8 cellular contexts compared by ENCODE assay signal in genomic region chr20:49928411-49929141, GRCh38. TPM values are rescaled to one million over a fixed set of nuclear protein-coding genes. Genes with fewer than 3 reads are reported as not detected.
DNase-seq lines count a peak whose midpoint lies in the region; ATAC-seq, FAIRE-seq and TF ChIP-seq lines count a peak whose summit lies in the region.

No MANE protein-coding gene starts in this region.

- H3K36me3 Mint-ChIP-seq in naive thymus-derived CD8-positive, alpha-beta T cell = no peaks in the 10 kb centered on the region

- peaks cover 13% of the 10 kb centered on the region; the same call in 1 of the 2 replicates for H3K4me1 ChIP-seq in PC-9 (replicated peaks; ENCODE audit: insufficient read depth)

- H3K36me3 ChIP-seq in PC-9 (ENCODE audit: low read depth) = no peaks in the 10 kb centered on the region

- ATAC-seq in naive thymus-derived CD8-positive, alpha-beta T cell = peak; percentile 99
- ATAC-seq in GM18861 (IDR thresholded peaks at IDR 0.05; ENCODE audit: unreplicated experiment) = no peak

- H4K20me1 ChIP-seq in PC-9 (ENCODE audit: insufficient read depth) = no peaks in the 10 kb centered on the region

- POLR2A ChIA-PET in PC-9 (lab: Charles Lee; ENCODE audit: unreplicated experiment) = no interaction called here
- POLR2A ChIA-PET in naive thymus-derived CD8-positive, alpha-beta T cell (lab: Charles Lee) = interaction anchor here (0.7 kb wide), 1 partner anchor 8 kb away, joined by 3 read pairs; no protein-coding TSS in a partner anchor

- no peaks in the 10 kb centered on the region for H3K9me3 ChIP-seq in PC-9 (ENCODE audit: insufficient read depth, low read depth)

- DNase-seq in D721Med (ENCODE audit: insufficient read length, low spot score) = peak; percentile 51
- peak; percentile 86 to 89 for DNase-seq in PC-9
- DNase-seq in activated T-cell treated with anti-CD3 and anti-CD28 coated beads for 4 hours = peak; percentile 76
- peak; percentile 85 to 92 for DNase-seq in erythroblast (lab: John Stamatoyannopoulos, UW)
- peak; percentile 65 to 90 (median 78) for DNase-seq in naive thymus-derived CD8-positive, alpha-beta T cell
- peak; percentile 60 to 62 for DNase-seq in stimulated activated CD8-positive, alpha-beta memory T cell treated with anti-CD3 and anti-CD28 coated beads, Interleukin-7, amount 100 ng/mL, for 4 hours (ENCODE audit: low read depth in 2 of 2)

- H3K4me1 Mint-ChIP-seq in naive thymus-derived CD8-positive, alpha-beta T cell = peaks cover 0 to 8% (median 3%) of the 10 kb centered on the region in 4 donors

- no peaks in the 10 kb centered on the region for H3K9me2 ChIP-seq in PC-9 (ENCODE audit: insufficient read depth)

- H3K27me3 Mint-ChIP-seq in naive thymus-derived CD8-positive, alpha-beta T cell = peaks cover 0 to 2% (median 0%) of the 10 kb centered on the region in 5 donors

- peak overlapping the region in 6 of 10 donors; percentile 15 to 62 (median 40) for H3K4me3 Mint-ChIP-seq in naive thymus-derived CD8-positive, alpha-beta T cell

- H3K9me3 Mint-ChIP-seq in naive thymus-derived CD8-positive, alpha-beta T cell = no peaks in the 10 kb centered on the region

- H3K27me3 ChIP-seq in PC-9 (ENCODE audit: insufficient read depth, low read depth) = no peaks in the 10 kb centered on the region

- H3K4me3 ChIP-seq in PC-9 = no peak overlapping the region

- no peak overlapping the region for H2AFZ ChIP-seq in PC-9

- H3K27ac Mint-ChIP-seq in naive thymus-derived CD8-positive, alpha-beta T cell = peak overlapping the region in 9 of 10 donors; percentile 62 to 90 (median 80)

- no peak for TF ChIP-seq EP300 in Ishikawa (IDR thresholded peaks at IDR 0.05; ENCODE audit: borderline replicate concordance)

- H3F3A ChIP-seq in PC-9 (ENCODE audit: insufficient read depth, low read depth) = peaks cover 21% of the 10 kb centered on the region; the same call in 1 of the 2 replicates

- CTCF ChIA-PET in PC-9 (lab: Charles Lee) = interaction anchor here (0.7 kb wide), 2 partner anchors 13 to 56 kb away, joined by 3 read pairs; no protein-coding TSS in a partner anchor

- no peak for TF ChIP-seq POLR2A in erythroblast (IDR thresholded peaks at IDR 0.05; ENCODE audit: low read length)

- intact Hi-C loops in PC-9 (cut with micrococcal nuclease; ENCODE audit: unreplicated experiment) = loop anchor here (1.0 to 5.0 kb wide), 6 partner anchors 8 to 596 kb away; partner anchors contain the start of gene RNF114

- BruUV-seq in PC-9 (replicated peaks; lab: Mats Ljungman, UMichigan) = no TSS peak

- H3K4me2 ChIP-seq in PC-9 = peak overlapping the region; percentile 54

- H3K79me2 ChIP-seq in PC-9 (ENCODE audit: low read depth) = no peaks in the 10 kb centered on the region

- no peak for FAIRE-seq in D721Med (lab: Jason Lieb, UNC)

- TF ChIP-seq CTCF in D721Med (IDR thresholded peaks at IDR 0.05; ENCODE audit: insufficient read depth, missing control alignments) = peak; percentile 82
- TF ChIP-seq CTCF in PC-9 (conservative IDR thresholded peaks at IDR 0.05) = peak; percentile 98

- peak overlapping the region; percentile 53 for H3K27ac ChIP-seq in PC-9

- peak; percentile 73 for TF ChIP-seq RAD21 in Ishikawa (IDR thresholded peaks at IDR 0.05; ENCODE audit: low read depth)

TF ChIP-seq in Ishikawa, 13 proteins besides CTCF, POLR2A, EP300 and RAD21:
- TF ChIP-seq NFIC (IDR thresholded peaks at IDR 0.05) (no peak), TCF12 (IDR thresholded peaks at IDR 0.05; ENCODE audit: low read depth) (no peak), CEBPB (IDR thresholded peaks at IDR 0.05) (peak; percentile 58), REST (IDR thresholded peaks at IDR 0.05; ENCODE audit: low read depth) (no peak), TEAD4 (IDR thresholded peaks at IDR 0.05) (peak; percentile 22; the same call in 1 of the 2 replicates)
TF ChIP-seq in Ishikawa: peak in this region for 2.

RNA-seq across cellular contexts. Expression of gene RNF114, which starts 7.6 kb away (rescaled TPM):
- 92.5 and 125 TPM in 2 replicates for total RNA-seq in PC-9 (2021)
- 100 to 1,000 TPM; 104 to 105 TPM for total RNA-seq in naive thymus-derived CD8-positive, alpha-beta T cell
- polyA plus RNA-seq in naive thymus-derived CD8-positive, alpha-beta T cell = 100 to 1,000 TPM; 123 to 133 (median 123) TPM

RNA-seq across cellular contexts. Expression of gene SPATA2, which starts 13.2 kb away (rescaled TPM):
- total RNA-seq in PC-9 (2021) = 7.3 and 10.9 TPM in 2 replicates
- 1 to 10 TPM; 8.0 to 9.0 TPM for total RNA-seq in naive thymus-derived CD8-positive, alpha-beta T cell
- polyA plus RNA-seq in naive thymus-derived CD8-positive, alpha-beta T cell = 1 to 10 TPM; 1.7 to 5.7 (median 2.0) TPM

RNA-seq across cellular contexts. Expression of gene SNAI1, which starts 54.2 kb away (rescaled TPM):
- 2.2 and 3.6 TPM in 2 replicates for total RNA-seq in PC-9 (2021)
- 1 to 10 TPM in 1 of 2 experiments, under 1 TPM in 1; 0.82 to 1.5 TPM for total RNA-seq in naive thymus-derived CD8-positive, alpha-beta T cell
- under 1 TPM in 2 of 3 donors, not detected in 1; 0.25 to 0.64 TPM for polyA plus RNA-seq in naive thymus-derived CD8-positive, alpha-beta T cell
